In the genomic region with DNA sequence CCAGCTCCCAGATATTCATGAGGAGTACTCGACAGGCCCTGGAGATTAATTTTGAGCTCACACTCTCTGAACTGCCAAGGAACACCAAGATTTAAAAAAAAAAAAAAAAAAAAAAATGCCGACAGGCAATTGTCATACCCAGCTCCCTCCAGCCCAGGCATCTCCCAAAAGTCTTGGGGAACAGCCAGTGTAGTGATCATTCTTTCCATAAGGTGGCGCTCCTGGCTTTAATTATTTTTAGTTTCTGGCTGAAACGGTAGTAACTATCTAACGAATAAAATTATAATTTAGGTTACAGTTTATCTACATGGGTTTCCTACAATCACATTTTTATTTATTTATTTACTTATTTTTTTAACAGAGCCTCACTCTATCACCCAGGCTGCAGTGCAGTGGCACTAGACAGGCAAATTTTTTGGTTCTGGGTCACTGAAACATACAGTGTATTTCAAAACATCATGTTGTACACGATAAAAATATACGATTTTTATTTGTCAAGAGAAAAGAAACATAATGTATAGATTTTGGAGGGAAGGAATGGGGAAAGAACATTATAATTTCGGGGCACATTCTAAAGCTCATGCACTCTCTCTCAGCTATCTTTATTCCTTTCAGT, we compare ENCODE assay signal across 8 cellular contexts.
A peak's percentile ranks its signal among the peaks of the same experiment; 100 is the strongest.
DNase-seq lines count a peak whose midpoint lies in the region; ATAC-seq lines count a peak whose summit lies in the region.

No MANE protein-coding gene starts in this region.

- peak; percentile 86 for DNase-seq in SIG-M5 treated with dmso at 0.1 percent for 504 hours (lab: John Stamatoyannopoulos, UW; ENCODE audit: unreplicated experiment)
- no peak for DNase-seq in SIG-M5 (lab: John Stamatoyannopoulos, UW)
- DNase-seq in Kasumi-1 (lab: John Stamatoyannopoulos, UW), result peak; percentile 59 to 66
- DNase-seq in SW480 (ENCODE audit: low spot score), result peak; percentile 47
- peak; percentile 81 for DNase-seq in fibroblast of peridontal ligament (ENCODE audit: extremely low read depth)
- DNase-seq in occipital lobe (lab: John Stamatoyannopoulos, UW), result peak; percentile 2

- ATAC-seq in HG03571 (IDR thresholded peaks at IDR 0.05; ENCODE audit: unreplicated experiment), result no peak
- ATAC-seq in GM21367 (IDR thresholded peaks at IDR 0.05; ENCODE audit: unreplicated experiment), result no peak
